ENCODE assay signal across 17 cellular contexts in genomic region chr2:152320814-152321213, GRCh38.
"Had no signal": no experiment of that assay in that cellular context is flagged by ENCODE, and none has a peak within 500 bp of the region (broad histone marks: within the 10 kb centered on the region; RNA-seq: fewer than 3 reads in every experiment).

No MANE protein-coding gene starts in this region.

- H3K27ac Mint-ChIP-seq: natural killer cell; progenitor cell of endocrine pancreas; stimulated activated naive CD8-positive, alpha-beta T cell treated with anti-CD3 and anti-CD28 coated beads, Interleukin-15, amount 100 ng/mL, for 72 hours had no signal

- H3K9me3 ChIP-seq: lower lobe of right lung, suprapubic skin, transverse colon had no signal

- H3K27ac ChIP-seq: coronary artery, lower lobe of right lung, parathyroid adenoma, suprapubic skin, transverse colon had no signal

- H3K36me3 Mint-ChIP-seq: natural killer cell had no signal

- H3K4me1 Mint-ChIP-seq: natural killer cell; stimulated activated naive CD8-positive, alpha-beta T cell treated with anti-CD3 and anti-CD28 coated beads, Interleukin-15, amount 100 ng/mL, for 72 hours had no signal

- H3K27me3 Mint-ChIP-seq: progenitor cell of endocrine pancreas had no signal

- H3K79me2 ChIP-seq: parathyroid adenoma had no signal

- H3K4me3 ChIP-seq: coronary artery, lower lobe of right lung, smooth muscle cell, suprapubic skin, transverse colon had no signal

- H3K4me3 Mint-ChIP-seq: natural killer cell; stimulated activated naive CD8-positive, alpha-beta T cell treated with anti-CD3 and anti-CD28 coated beads, Interleukin-15, amount 100 ng/mL, for 72 hours had no signal

- H2AFZ ChIP-seq: parathyroid adenoma had no signal

- H3K4me2 ChIP-seq: smooth muscle cell had no signal

- DNase-seq: hypothalamus; left ventricle myocardium superior; lower lobe of right lung; natural killer cell; stimulated activated CD4-positive, alpha-beta T cell treated with anti-CD3 and anti-CD28 coated beads, Interleukin-12 subunit alpha, Interleukin-12 subunit beta, amount 100 ng/mL, for 4 hours; stimulated activated CD4-positive, alpha-beta T cell treated with anti-CD3 and anti-CD28 coated beads, Interleukin-1b, Interleukin-23, amount 100 ng/mL, for 48 hours; stimulated activated CD4-positive, alpha-beta T cell treated with anti-CD3 and anti-CD28 coated beads, Interleukin-4, amount 100 ng/mL, for 1 hour; stimulated activated CD8-positive, alpha-beta memory T cell treated with anti-CD3 and anti-CD28 coated beads, Interleukin-4, amount 100 ng/mL, for 48 hours; stimulated activated naive CD4-positive, alpha-beta T cell; stimulated activated naive CD8-positive, alpha-beta T cell treated with anti-CD3 and anti-CD28 coated beads, Interleukin-15, amount 100 ng/mL, for 72 hours; transverse colon had no signal

- ATAC-seq: left ventricle myocardium superior; sciatic nerve; stimulated activated naive CD8-positive, alpha-beta T cell treated with anti-CD3 and anti-CD28 coated beads, Interleukin-15, amount 100 ng/mL, for 72 hours had no signal

- H3K36me3 ChIP-seq: lower lobe of right lung, suprapubic skin, transverse colon had no signal

- H3K9ac ChIP-seq: parathyroid adenoma had no signal

- H3K9me3 Mint-ChIP-seq: natural killer cell; stimulated activated naive CD8-positive, alpha-beta T cell treated with anti-CD3 and anti-CD28 coated beads, Interleukin-15, amount 100 ng/mL, for 72 hours had no signal

- H3K27me3 ChIP-seq: suprapubic skin, transverse colon had no signal

- H3K4me1 ChIP-seq: lower lobe of right lung, parathyroid adenoma, suprapubic skin, transverse colon had no signal
